Comparison of ENCODE assay signal across 11 cellular contexts in the genomic region with DNA sequence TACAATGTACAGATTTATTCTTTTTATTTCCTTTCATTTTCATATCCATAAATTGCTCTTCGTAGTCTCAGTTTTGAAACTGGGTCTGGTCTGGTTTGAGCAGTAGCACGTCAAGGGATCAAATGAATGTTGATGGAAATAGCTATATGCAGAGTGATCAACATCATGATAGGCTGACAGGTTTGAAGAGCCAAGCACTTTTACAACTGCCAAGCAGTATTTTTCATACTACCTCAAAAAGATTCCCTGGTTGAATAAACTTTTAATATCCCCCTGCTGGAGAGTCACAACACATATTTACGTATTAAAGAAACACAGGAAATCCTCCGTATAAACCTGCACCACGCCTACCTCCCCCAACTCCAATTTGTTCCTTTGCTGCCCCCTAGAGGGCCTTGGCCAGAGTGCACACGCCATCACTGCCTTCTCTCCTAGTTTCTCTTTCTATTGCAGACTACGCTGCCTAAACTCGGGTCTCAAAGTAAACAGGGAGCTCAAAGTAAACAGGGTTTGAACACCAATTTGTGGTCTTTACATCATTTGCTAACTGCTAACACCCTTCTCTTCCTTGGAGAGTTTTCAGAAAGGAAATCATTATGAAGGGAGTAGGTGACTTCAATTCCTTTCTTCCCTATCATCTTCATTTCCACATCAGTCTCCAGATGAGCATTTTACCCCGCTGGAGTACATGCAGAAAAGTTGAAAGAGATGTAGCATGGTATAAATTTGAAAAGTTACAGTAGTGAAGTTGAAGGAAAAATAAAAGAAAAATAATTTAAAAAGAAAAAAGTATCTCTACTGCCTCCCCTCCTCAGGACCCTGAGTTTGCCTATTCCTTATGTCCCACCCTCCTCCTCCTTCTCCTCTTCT. TPM values are rescaled to one million over a fixed set of nuclear protein-coding genes. Genes with fewer than 3 reads are reported as not detected.
DNase-seq lines count a peak whose midpoint lies in the region; ATAC-seq and TF ChIP-seq lines count a peak whose summit lies in the region.
"Not testable (repeated sequence)": the region's sequence is repeated elsewhere in the genome, so short reads cannot be mapped to it uniquely, and the experiment has no call there.
"Had no signal": no experiment of that assay in that cellular context is flagged by ENCODE, and none has a peak within 500 bp of the region (broad histone marks: within the 10 kb centered on the region; RNA-seq: fewer than 3 reads in every experiment).

No MANE protein-coding gene starts in this region.

- not testable (repeated sequence) for H3K4me3 ChIP-seq in OCI-LY7 (ENCODE audit: low read depth, low read length, poor library complexity, severe bottlenecking); astrocyte of the cerebellum (ENCODE audit: low read depth, low read length)

- CTCF ChIA-PET in OCI-LY7 (lab: Charles Lee; ENCODE audit: unreplicated experiment), result not testable (repeated sequence)

- BruUV-seq in OCI-LY7 (replicated peaks; lab: Mats Ljungman, UMichigan), result not testable (repeated sequence)

- H3K36me3 ChIP-seq in OCI-LY7 (ENCODE audit: insufficient read depth, low read length), result not testable (repeated sequence)

- H4K20me1 ChIP-seq in OCI-LY7 (ENCODE audit: insufficient read depth, low read length), result not testable (repeated sequence)

- not testable (repeated sequence) for H3K4me1 ChIP-seq in OCI-LY7 (ENCODE audit: insufficient read depth, low read length, poor library complexity, severe bottlenecking)

- H3K9me2 ChIP-seq in OCI-LY7 (ENCODE audit: insufficient read depth, low read length), result not testable (repeated sequence)

- not testable (repeated sequence) for H3K27ac ChIP-seq in OCI-LY7 (ENCODE audit: low read depth, low read length, poor library complexity, severe bottlenecking)

- not testable (repeated sequence) for H3K79me2 ChIP-seq in OCI-LY7 (ENCODE audit: insufficient read depth, low read depth, low read length)

- peak; percentile 29; the same call in 1 of the 2 replicates for TF ChIP-seq CTCF in OCI-LY7 (conservative IDR thresholded peaks at IDR 0.05; ENCODE audit: low read length)
- peak; percentile 10 for TF ChIP-seq CTCF in astrocyte of the cerebellum (IDR thresholded peaks at IDR 0.05; ENCODE audit: low read depth, low read length, missing control alignments)

- H3K9me3 ChIP-seq in OCI-LY7 (ENCODE audit: low read length), result not testable (repeated sequence)

- in situ Hi-C loops in astrocyte of the cerebellum (cut with HindIII; ENCODE audit: low sequenced_read_pairs), result not testable (repeated sequence)

- not testable (repeated sequence) for H3K4me2 ChIP-seq in OCI-LY7 (ENCODE audit: low read length)

- POLR2A ChIA-PET in OCI-LY7 (lab: Charles Lee), result not testable (repeated sequence)

- not testable (repeated sequence) for DNase-seq in OCI-LY7 (ENCODE audit: low spot score); astrocyte of the cerebellum (ENCODE audit: low read depth); left ventricle myocardium superior; sciatic nerve (ENCODE audit: low spot score)

- intact Hi-C loops in OCI-LY7 (cut with micrococcal nuclease; ENCODE audit: unreplicated experiment); left ventricle myocardium superior (cut with micrococcal nuclease); sciatic nerve (cut with DNase I): not testable (repeated sequence)

- ATAC-seq in GM18502 (IDR thresholded peaks at IDR 0.05; ENCODE audit: poor library complexity, unreplicated experiment), result peak; percentile 98
- ATAC-seq in GM19455 (IDR thresholded peaks at IDR 0.05; ENCODE audit: unreplicated experiment), result peak; percentile 100
- ATAC-seq in HG02642 (IDR thresholded peaks at IDR 0.05; ENCODE audit: poor library complexity, unreplicated experiment), result peak; percentile 100
- ATAC-seq in HG03196 (IDR thresholded peaks at IDR 0.05; ENCODE audit: unreplicated experiment), result peak; percentile 99
- ATAC-seq in left ventricle myocardium superior, result peak; percentile 43
- peak; percentile 68 for ATAC-seq in sciatic nerve

- not testable (repeated sequence) for H2AFZ ChIP-seq in OCI-LY7 (ENCODE audit: low read length)

RNA-seq across cellular contexts. Expression of gene PCDH11X, which starts 8.3 kb away (rescaled TPM):
- not detected in 2 replicates for total RNA-seq in OCI-LY7 (2014; rRNA removed; shearing (Covaris generic))
- not detected in 2 replicates for total RNA-seq in OCI-LY7 (2022)
- total RNA-seq in left ventricle myocardium superior, result not detected
- total RNA-seq in sciatic nerve, result 1.1 TPM
- total RNA-seq: G401, mammary epithelial cell, SJSA1 had no signal

Comparison
In these comparisons a context has a peak if more than half of its experiments do, and no peak if none do; other contexts are left out.
1. ATAC-seq: peak in every context shown above with its lines; median percentile 100 in GM19455; 100 in HG02642; 99 in HG03196; 98 in GM18502; 68 in sciatic nerve; 43 in left ventricle myocardium superior.